Comparison of ENCODE assay signal across 10 cellular contexts in genomic region chr10:104424719-104425118, GRCh38.
DNase-seq lines count a peak whose midpoint lies in the region; ATAC-seq, FAIRE-seq and TF ChIP-seq lines count a peak whose summit lies in the region.
"Had no signal": no experiment of that assay in that cellular context is flagged by ENCODE, and none has a peak within 500 bp of the region (broad histone marks: within the 10 kb centered on the region; RNA-seq: fewer than 3 reads in every experiment).

No MANE protein-coding gene starts in this region.

- no peak overlapping the region for H2BK15ac ChIP-seq in mesenchymal stem cell (ENCODE audit: low read depth, poor library complexity, severe bottlenecking)

- CTCF ChIA-PET in activated CD4-positive, alpha-beta T cell treated with anti-CD3 and anti-CD28 coated beads for 36 hours (lab: Charles Lee), result no interaction called here
- CTCF ChIA-PET in HCT116 (lab: Charles Lee), result no interaction called here
- CTCF ChIA-PET in CD4-positive, alpha-beta T cell (lab: Charles Lee), result interaction anchor here (1.6 kb wide), 1 partner anchor 26 kb away, joined by 3 read pairs; no protein-coding TSS in a partner anchor

- H3K9me3 ChIP-seq in HCT116 (ENCODE audit: control insufficient read depth in 1 of 2, insufficient read depth in 1 of 2, low read depth in 1 of 2, low read length in 2 of 2) (no peaks in the 10 kb centered on the region), small intestine (ENCODE audit: control insufficient read depth, low read depth) (no peaks in the 10 kb centered on the region), mesenchymal stem cell (ENCODE audit: control insufficient read depth, low read length) (no peaks in the 10 kb centered on the region)
- H3K9me3 ChIP-seq in CD4-positive, alpha-beta T cell (ENCODE audit: control insufficient read depth, low read length), result no peaks in the 10 kb centered on the region
- H3K9me3 ChIP-seq: mucosa of descending colon, vagina had no signal

- no peak overlapping the region for H2BK120ac ChIP-seq in mesenchymal stem cell (ENCODE audit: low read depth, low read length)

- H3K4me3 ChIP-seq in HCT116 (replicated peaks in 1 of 2; ENCODE audit: low read depth in 1 of 2, low read length in 2 of 2) (no peak overlapping the region), small intestine (ENCODE audit: low read depth in 1 of 2, low read length in 2 of 2) (no peak overlapping the region), mesenchymal stem cell (ENCODE audit: insufficient read depth in 1 of 2, low read depth in 1 of 2, low read length in 2 of 2) (no peak overlapping the region)
- H3K4me3 ChIP-seq: mucosa of descending colon, vagina had no signal

- TF ChIP-seq CTCF in HCT116 (IDR thresholded peaks at IDR 0.05 in 2 of 3, conservative IDR thresholded peaks at IDR 0.05 in 1 of 3; ENCODE audit: borderline replicate concordance in 1 of 3, insufficient read depth in 1 of 3, low read depth in 2 of 3, low read length in 2 of 3), result no peak
- TF ChIP-seq CTCF in CD4-positive, alpha-beta T cell (IDR thresholded peaks at IDR 0.05), result no peak

- WGBS in small intestine, 3 donors, result 37 to 66% (median 41%) methylated on average over 1 of the region's 1 CpG
- WGBS in mesenchymal stem cell, result 95% methylated on average over 1 of the region's 1 CpG

- H3K79me1 ChIP-seq in mesenchymal stem cell (replicated peaks; ENCODE audit: low read length, poor library complexity, severe bottlenecking), result no peaks in the 10 kb centered on the region

- H3K4me1 ChIP-seq in HCT116 (ENCODE audit: control insufficient read depth in 1 of 2, insufficient read depth in 2 of 2, low read length in 2 of 2) (no peaks in the 10 kb centered on the region), small intestine (ENCODE audit: control insufficient read depth in 2 of 2, insufficient read depth in 1 of 2, low read depth in 1 of 2, low read length in 1 of 2) (no peaks in the 10 kb centered on the region), mesenchymal stem cell (ENCODE audit: control insufficient read depth, insufficient read depth, low read depth, low read length) (no peaks in the 10 kb centered on the region)
- H3K4me1 ChIP-seq: vagina had no signal

- H2AFZ ChIP-seq in HCT116 (ENCODE audit: low read depth, low read length, poor library complexity, severe bottlenecking) (no peak overlapping the region), mesenchymal stem cell (ENCODE audit: low read depth, low read length) (no peak overlapping the region)

- intact Hi-C loops in activated CD4-positive, alpha-beta T cell treated with anti-CD3 and anti-CD28 coated beads for 36 hours (cut with DNase I, micrococcal nuclease), result no loop called here
- intact Hi-C loops in HCT116 (cut with micrococcal nuclease), result no loop called here
- intact Hi-C loops in CD4-positive, alpha-beta T cell (cut with DNase I, micrococcal nuclease), result no loop called here

- no peak overlapping the region for H2AK5ac ChIP-seq in mesenchymal stem cell (ENCODE audit: low read length, severe bottlenecking)

- no peaks in the 10 kb centered on the region for H3K79me2 ChIP-seq in HCT116 (ENCODE audit: insufficient read depth, low read length)

- H3K23ac ChIP-seq in mesenchymal stem cell (ENCODE audit: low read length in 2 of 2), result no peak overlapping the region

- H3K36me3 Mint-ChIP-seq in activated CD4-positive, alpha-beta T cell treated with anti-CD3 and anti-CD28 coated beads for 36 hours (ENCODE audit: low read depth), result no peaks in the 10 kb centered on the region
- no peaks in the 10 kb centered on the region for H3K36me3 Mint-ChIP-seq in stimulated activated effector memory CD8-positive, alpha-beta T cell treated with anti-CD3 and anti-CD28 coated beads, Interleukin-12 subunit alpha, Interleukin-12 subunit beta, amount 100 ng/mL, for 72 hours
- no peaks in the 10 kb centered on the region for H3K36me3 Mint-ChIP-seq in CD4-positive, alpha-beta T cell (ENCODE audit: low read depth)

- H2BK5ac ChIP-seq in mesenchymal stem cell (ENCODE audit: low read depth, low read length, poor library complexity, severe bottlenecking), result no peak overlapping the region

- H3K27ac ChIP-seq in HCT116 (ENCODE audit: low read depth, low read length), result no peak overlapping the region
- no peak overlapping the region for H3K27ac ChIP-seq in small intestine (ENCODE audit: low read depth in 1 of 2, low read length in 1 of 2)
- H3K27ac ChIP-seq in mesenchymal stem cell (ENCODE audit: low read length, poor library complexity, severe bottlenecking), result no peak overlapping the region
- no peak overlapping the region for H3K27ac ChIP-seq in CD4-positive, alpha-beta T cell (ENCODE audit: low read depth, low read length)
- H3K27ac ChIP-seq: vagina had no signal

- H3K9ac ChIP-seq in HCT116 (ENCODE audit: low read length) (no peak overlapping the region), mesenchymal stem cell (ENCODE audit: low read length) (no peak overlapping the region)

- H3K9me3 Mint-ChIP-seq in activated CD4-positive, alpha-beta T cell treated with anti-CD3 and anti-CD28 coated beads for 36 hours (ENCODE audit: low read depth), result no peaks in the 10 kb centered on the region
- no peaks in the 10 kb centered on the region for H3K9me3 Mint-ChIP-seq in stimulated activated effector memory CD8-positive, alpha-beta T cell treated with anti-CD3 and anti-CD28 coated beads, Interleukin-12 subunit alpha, Interleukin-12 subunit beta, amount 100 ng/mL, for 72 hours
- no peaks in the 10 kb centered on the region for H3K9me3 Mint-ChIP-seq in CD4-positive, alpha-beta T cell

- H3K27me3 Mint-ChIP-seq in activated CD4-positive, alpha-beta T cell treated with anti-CD3 and anti-CD28 coated beads for 36 hours, result no peaks in the 10 kb centered on the region
- H3K27me3 Mint-ChIP-seq in CD4-positive, alpha-beta T cell, result no peaks in the 10 kb centered on the region

- H3K27ac Mint-ChIP-seq in activated CD4-positive, alpha-beta T cell treated with anti-CD3 and anti-CD28 coated beads for 36 hours, result no peak overlapping the region
- no peak overlapping the region for H3K27ac Mint-ChIP-seq in stimulated activated effector memory CD8-positive, alpha-beta T cell treated with anti-CD3 and anti-CD28 coated beads, Interleukin-12 subunit alpha, Interleukin-12 subunit beta, amount 100 ng/mL, for 72 hours
- H3K27ac Mint-ChIP-seq in CD4-positive, alpha-beta T cell, result no peak overlapping the region

- TF ChIP-seq POLR2A in HCT116 (IDR thresholded peaks at IDR 0.05; ENCODE audit: borderline replicate concordance, extremely low read depth, insufficient read depth, insufficient read length), result no peak

- no TSS peak for BruUV-seq in HCT116 (replicated peaks; lab: Mats Ljungman, UMichigan)

- no peak overlapping the region for H3K4me3 Mint-ChIP-seq in activated CD4-positive, alpha-beta T cell treated with anti-CD3 and anti-CD28 coated beads for 36 hours
- H3K4me3 Mint-ChIP-seq in stimulated activated effector memory CD8-positive, alpha-beta T cell treated with anti-CD3 and anti-CD28 coated beads, Interleukin-12 subunit alpha, Interleukin-12 subunit beta, amount 100 ng/mL, for 72 hours, result no peak overlapping the region
- H3K4me3 Mint-ChIP-seq in CD4-positive, alpha-beta T cell, result no peak overlapping the region

- no peaks in the 10 kb centered on the region for H3K36me3 ChIP-seq in HCT116 (ENCODE audit: control insufficient read depth in 1 of 2, insufficient read depth in 2 of 2, low read length in 2 of 2)
- no peaks in the 10 kb centered on the region for H3K36me3 ChIP-seq in small intestine (ENCODE audit: control insufficient read depth in 2 of 2, insufficient read depth in 2 of 2, low read length in 2 of 2)
- no peaks in the 10 kb centered on the region for H3K36me3 ChIP-seq in mesenchymal stem cell (ENCODE audit: control insufficient read depth in 1 of 2, insufficient read depth in 2 of 2, low read depth in 1 of 2, low read length in 2 of 2)
- H3K36me3 ChIP-seq: vagina had no signal

- peak; percentile 65 for ATAC-seq in activated CD4-positive, alpha-beta T cell treated with anti-CD3 and anti-CD28 coated beads for 36 hours
- ATAC-seq in HCT116, result peak; percentile 29; the same call in 1 of the 2 replicates
- ATAC-seq in HG03469 (IDR thresholded peaks at IDR 0.05; ENCODE audit: unreplicated experiment), result peak; percentile 94
- ATAC-seq in stimulated activated effector memory CD8-positive, alpha-beta T cell treated with anti-CD3 and anti-CD28 coated beads, Interleukin-12 subunit alpha, Interleukin-12 subunit beta, amount 100 ng/mL, for 72 hours, result peak; percentile 88
- ATAC-seq in CD4-positive, alpha-beta T cell (ENCODE audit: poor library complexity), result no peak
- ATAC-seq: mucosa of descending colon had no signal

- H4K20me1 ChIP-seq in HCT116 (ENCODE audit: insufficient read depth), result no peaks in the 10 kb centered on the region

- H4K91ac ChIP-seq in mesenchymal stem cell (ENCODE audit: low read length), result no peak overlapping the region

- DNase-seq in activated CD4-positive, alpha-beta T cell treated with anti-CD3 and anti-CD28 coated beads for 36 hours, result peak; percentile 9
- DNase-seq in activated CD4-positive, alpha-beta T cell treated with anti-CD3 and anti-CD28 coated beads, Interleukin-2, amount 50 U/mL, for 4 hours, result no peak
- no peak for DNase-seq in HCT116 (ENCODE audit: low read depth, low spot score)
- peak in 1 of 2 donors; percentile 54 for DNase-seq in stimulated activated effector memory CD8-positive, alpha-beta T cell treated with anti-CD3 and anti-CD28 coated beads, Interleukin-12 subunit alpha, Interleukin-12 subunit beta, amount 100 ng/mL, for 72 hours (ENCODE audit: low spot score in 2 of 2)
- no peak for DNase-seq in small intestine
- no peak for DNase-seq in mesenchymal stem cell
- no peak for DNase-seq in CD4-positive, alpha-beta T cell
- DNase-seq: mucosa of descending colon had no signal

- POLR2A ChIA-PET in activated CD4-positive, alpha-beta T cell treated with anti-CD3 and anti-CD28 coated beads for 36 hours (lab: Charles Lee), result no interaction called here
- POLR2A ChIA-PET in HCT116 (lab: Charles Lee), result no interaction called here
- POLR2A ChIA-PET in CD4-positive, alpha-beta T cell (lab: Charles Lee), result no interaction called here

- no peak overlapping the region for H4K8ac ChIP-seq in mesenchymal stem cell (ENCODE audit: low read length)

- no peak for FAIRE-seq in small intestine (lab: Jason Lieb, UNC)

- no peak overlapping the region for H3K18ac ChIP-seq in mesenchymal stem cell (ENCODE audit: low read depth in 1 of 2, low read length in 2 of 2)

- H3K14ac ChIP-seq in mesenchymal stem cell (ENCODE audit: low read length in 2 of 2), result no peak overlapping the region

- H3K27me3 ChIP-seq in HCT116 (ENCODE audit: insufficient read depth, low read length) (peaks cover 55% of the 10 kb centered on the region), small intestine (ENCODE audit: control insufficient read depth in 2 of 2, insufficient read depth in 2 of 2, low read length in 2 of 2) (no peaks in the 10 kb centered on the region), mesenchymal stem cell (ENCODE audit: control insufficient read depth in 1 of 2, insufficient read depth in 1 of 2, low read length in 2 of 2) (no peaks in the 10 kb centered on the region)
- H3K27me3 ChIP-seq in CD4-positive, alpha-beta T cell (ENCODE audit: control insufficient read depth, insufficient read depth, low read length), result no peaks in the 10 kb centered on the region
- H3K27me3 ChIP-seq: vagina had no signal

- H2BK12ac ChIP-seq in mesenchymal stem cell (ENCODE audit: low read length in 2 of 2), result no peak overlapping the region

- RAD21 ChIA-PET in HCT116 (lab: Charles Lee; ENCODE audit: low non-redundant PET in 1 of 2, low total read pairs in 2 of 2, uncharacterized antibody in 2 of 2, unreplicated experiment in 2 of 2), result no interaction called here

- H3K4ac ChIP-seq in mesenchymal stem cell (ENCODE audit: low read depth in 1 of 2, low read length in 2 of 2), result no peak overlapping the region

- no peaks in the 10 kb centered on the region for H3K4me1 Mint-ChIP-seq in activated CD4-positive, alpha-beta T cell treated with anti-CD3 and anti-CD28 coated beads for 36 hours
- peaks cover 10% of the 10 kb centered on the region for H3K4me1 Mint-ChIP-seq in stimulated activated effector memory CD8-positive, alpha-beta T cell treated with anti-CD3 and anti-CD28 coated beads, Interleukin-12 subunit alpha, Interleukin-12 subunit beta, amount 100 ng/mL, for 72 hours
- no peaks in the 10 kb centered on the region for H3K4me1 Mint-ChIP-seq in CD4-positive, alpha-beta T cell (ENCODE audit: low read depth)

- no peaks in the 10 kb centered on the region for H3K9me2 ChIP-seq in HCT116 (ENCODE audit: insufficient read depth)

- TF ChIP-seq RAD21 in HCT116 (IDR thresholded peaks at IDR 0.05; ENCODE audit: low read depth), result no peak

- H3K4me2 ChIP-seq in HCT116 (ENCODE audit: low read length) (no peak overlapping the region), mesenchymal stem cell (ENCODE audit: low read length, poor library complexity, severe bottlenecking) (no peak overlapping the region)
